8 cellular contexts compared by ENCODE assay signal in the genomic region with DNA sequence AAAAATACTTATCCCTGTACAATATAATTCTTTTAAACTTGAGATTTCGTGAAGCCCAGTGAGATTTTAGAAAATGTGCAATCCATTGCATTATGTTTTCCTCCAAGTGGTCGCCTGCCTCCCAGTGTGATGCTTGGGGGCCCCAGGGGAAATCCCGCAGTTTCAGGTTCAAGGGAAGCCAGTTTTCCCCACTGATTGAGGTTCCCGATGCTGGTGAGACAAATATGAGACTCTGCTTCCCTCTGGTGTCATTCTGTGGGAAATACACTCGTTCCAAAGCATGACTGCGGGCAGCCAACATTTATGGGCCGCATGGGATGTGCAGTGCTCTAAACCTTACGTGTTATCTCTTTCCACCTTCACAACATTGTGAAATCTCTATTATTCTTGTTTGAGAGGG.
DNase-seq lines count a peak whose midpoint lies in the region; ATAC-seq and TF ChIP-seq lines count a peak whose summit lies in the region.

No MANE protein-coding gene starts in this region.

- peak; percentile 78 for DNase-seq in AG08396 (ENCODE audit: low spot score)
- peak; percentile 46 for DNase-seq in NCI-H345 treated with DMSO at 0.1 percent for 48 hours (lab: John Stamatoyannopoulos, UW; ENCODE audit: unreplicated experiment)
- peak; percentile 56 for DNase-seq in activated CD8-positive, alpha-beta memory T cell treated with anti-CD3 and anti-CD28 coated beads, Interleukin-2, amount 50 U/mL, for 48 hours
- peak; percentile 20 for DNase-seq in fibroblast of gingiva (ENCODE audit: low read depth)
- DNase-seq in neural progenitor cell (ENCODE audit: low spot score) = peak; percentile 61
- DNase-seq in aorta = no peak

- H3K27me3 Mint-ChIP-seq in neural progenitor cell (ENCODE audit: insufficient read depth, low read depth) = peaks cover 4% of the 10 kb centered on the region

- no peaks in the 10 kb centered on the region for H3F3A ChIP-seq in neural progenitor cell (ENCODE audit: low read depth)

- H3K36me3 Mint-ChIP-seq in neural progenitor cell = no peaks in the 10 kb centered on the region

- TF ChIP-seq CTCF in GM12872 (IDR thresholded peaks at IDR 0.05; ENCODE audit: insufficient read depth, low read depth, low read length) (peak; percentile 74), neural progenitor cell (IDR thresholded peaks at IDR 0.05) (peak; percentile 76)

- H3K27ac ChIP-seq in neural progenitor cell = no peak overlapping the region
- H3K27ac ChIP-seq in aorta (ENCODE audit: low read depth in 1 of 2, low read length in 2 of 2) = no peak overlapping the region

- H3K9ac ChIP-seq in neural progenitor cell = no peak overlapping the region

- H3K4me2 ChIP-seq in neural progenitor cell = no peak overlapping the region

- H3K9me3 ChIP-seq in neural progenitor cell (ENCODE audit: low read depth) = no peaks in the 10 kb centered on the region
- no peaks in the 10 kb centered on the region for H3K9me3 ChIP-seq in aorta (ENCODE audit: control insufficient read depth, low read length)

- peaks cover 7% of the 10 kb centered on the region for H3K9me3 Mint-ChIP-seq in neural progenitor cell

- H4K20me1 ChIP-seq in neural progenitor cell (ENCODE audit: low read depth) = no peaks in the 10 kb centered on the region

- no peaks in the 10 kb centered on the region for H3K27me3 ChIP-seq in neural progenitor cell
- no peaks in the 10 kb centered on the region for H3K27me3 ChIP-seq in aorta (ENCODE audit: control insufficient read depth in 1 of 2, insufficient read depth in 2 of 2, low read length in 1 of 2)

- H3K4me3 ChIP-seq in neural progenitor cell (no peak overlapping the region), aorta (ENCODE audit: low read length in 2 of 2) (no peak overlapping the region)

- H3K4me1 Mint-ChIP-seq in neural progenitor cell = peaks cover 5% of the 10 kb centered on the region

- intact Hi-C loops in aorta (cut with DNase I) = loop anchor here (5.0 to 10.0 kb wide), 2 partner anchors 234 to 302 kb away; no protein-coding TSS in a partner anchor

- WGBS in aorta, 2 donors = 6% methylated on average over 8 of the region's 8 CpGs

- H3K4me3 Mint-ChIP-seq in neural progenitor cell = no peak overlapping the region

- H3K36me3 ChIP-seq in neural progenitor cell (no peaks in the 10 kb centered on the region), aorta (ENCODE audit: control insufficient read depth in 1 of 2, insufficient read depth in 2 of 2, low read length in 1 of 2) (no peaks in the 10 kb centered on the region)

- H3K4me1 ChIP-seq in neural progenitor cell (no peaks in the 10 kb centered on the region), aorta (ENCODE audit: control insufficient read depth in 1 of 2, insufficient read depth in 2 of 2, low read length in 2 of 2) (no peaks in the 10 kb centered on the region)

- no peaks in the 10 kb centered on the region for H3K79me2 ChIP-seq in neural progenitor cell (ENCODE audit: low read depth)

- H2AFZ ChIP-seq in neural progenitor cell (replicated peaks) = no peak overlapping the region

- ATAC-seq in HG03045 (IDR thresholded peaks at IDR 0.05; ENCODE audit: unreplicated experiment) = no peak
- no peak for ATAC-seq in aorta (ENCODE audit: low FRiP score)

- no peak overlapping the region for H3K27ac Mint-ChIP-seq in neural progenitor cell

Comparison
In these comparisons a context has a peak if more than half of its experiments do, and no peak if none do; other contexts are left out.
1. DNase-seq: peak in AG08396 (single experiment), NCI-H345 treated with DMSO at 0.1 percent for 48 hours (single experiment), activated CD8-positive, alpha-beta memory T cell treated with anti-CD3 and anti-CD28 coated beads, Interleukin-2, amount 50 U/mL, for 48 hours (single experiment), fibroblast of gingiva (single experiment) and neural progenitor cell (single experiment); none in aorta (0 of 2).